31 cellular contexts compared by ENCODE assay signal in genomic region chr21:44855572-44855971, GRCh38. TPM values are rescaled to one million over a fixed set of nuclear protein-coding genes. Genes with fewer than 3 reads are reported as not detected.
DNase-seq lines count a peak whose midpoint lies in the region; ATAC-seq, FAIRE-seq and TF ChIP-seq lines count a peak whose summit lies in the region.
"Had no signal": no experiment of that assay in that cellular context is flagged by ENCODE, and none has a peak within 500 bp of the region (broad histone marks: within the 10 kb centered on the region; RNA-seq: fewer than 3 reads in every experiment).

No MANE protein-coding gene starts in this region.

- H3K4me1 Mint-ChIP-seq in activated T-cell treated with anti-CD3 and anti-CD28 coated beads, Interleukin-2, amount 50 U/mL, for 24 hours (ENCODE audit: low read depth): peaks cover 53% of the 10 kb centered on the region
- H3K4me1 Mint-ChIP-seq in activated T-cell treated with anti-CD3 and anti-CD28 coated beads, Interleukin-2, amount 50 U/mL, for 72 hours (ENCODE audit: low read depth): peaks cover 33% of the 10 kb centered on the region
- peaks cover 14 to 22% of the 10 kb centered on the region in 2 donors for H3K4me1 Mint-ChIP-seq in effector memory CD8-positive, alpha-beta T cell (ENCODE audit: low read depth in 2 of 2)
- H3K4me1 Mint-ChIP-seq in activated CD4-positive, alpha-beta T cell treated with anti-CD3 and anti-CD28 coated beads for 36 hours: peaks cover 54% of the 10 kb centered on the region
- H3K4me1 Mint-ChIP-seq: H9, neural progenitor cell had no signal

- CTCF ChIA-PET in HepG2 (lab: Yijun Ruan, JAX; ENCODE audit: low intra/inter-chr PET ratio, low total read pairs) (no interaction called here), OCI-LY7 (lab: Charles Lee; ENCODE audit: unreplicated experiment) (no interaction called here)
- CTCF ChIA-PET in activated CD4-positive, alpha-beta T cell treated with anti-CD3 and anti-CD28 coated beads for 36 hours (lab: Charles Lee): no interaction called here

- H3K4me3 ChIP-seq in HepG2 (replicated peaks in 1 of 3; ENCODE audit: insufficient read depth in 1 of 3, low read depth in 2 of 3, low read length in 3 of 3) (no peak overlapping the region), skeletal muscle tissue (ENCODE audit: low read length in 3 of 3) (no peak overlapping the region), OCI-LY7 (ENCODE audit: low read depth, low read length, poor library complexity, severe bottlenecking) (no peak overlapping the region), WERI-Rb-1 (ENCODE audit: low read depth, low read length) (no peak overlapping the region)
- H3K4me3 ChIP-seq: lung, MG63, mucosa of descending colon, neural progenitor cell, Peyer's patch, SJSA1, thoracic aorta, uterus had no signal

- H3K9ac ChIP-seq in HepG2 (ENCODE audit: insufficient read depth, low read depth, low read length) (no peak overlapping the region), skeletal muscle tissue (ENCODE audit: low read depth in 1 of 3, low read length in 3 of 3) (peak overlapping the region in 2 of 3 donors; percentile 25 to 65)
- H3K9ac ChIP-seq: neural progenitor cell had no signal

- peaks cover 90% of the 10 kb centered on the region for H3K36me3 Mint-ChIP-seq in activated T-cell treated with anti-CD3 and anti-CD28 coated beads, Interleukin-2, amount 50 U/mL, for 24 hours (ENCODE audit: low read depth)
- H3K36me3 Mint-ChIP-seq in activated T-cell treated with anti-CD3 and anti-CD28 coated beads, Interleukin-2, amount 50 U/mL, for 72 hours (ENCODE audit: insufficient read depth in 2 of 2): peaks cover 2 to 20% of the 10 kb centered on the region in 2 donors
- H3K36me3 Mint-ChIP-seq in effector memory CD8-positive, alpha-beta T cell (ENCODE audit: insufficient read depth): peaks cover 91% of the 10 kb centered on the region
- peaks cover 42% of the 10 kb centered on the region for H3K36me3 Mint-ChIP-seq in activated CD4-positive, alpha-beta T cell treated with anti-CD3 and anti-CD28 coated beads for 36 hours (ENCODE audit: low read depth)

- TF ChIP-seq EP300 in HepG2 (IDR thresholded peaks at IDR 0.05; ENCODE audit: low read depth in 2 of 2, low read length in 2 of 2) (no peak), HepG2 (CRISPR knock-in tag; IDR thresholded peaks at IDR 0.05; ENCODE audit: borderline replicate concordance) (no peak)

- 95% methylated on average over 11 of the region's 14 CpGs for WGBS in HepG2 (ENCODE audit: low lambda C conversion rate)

- H3K4me2 ChIP-seq in HepG2 (ENCODE audit: low read depth, low read length) (no peak overlapping the region), OCI-LY7 (ENCODE audit: low read length) (no peak overlapping the region)
- H3K4me2 ChIP-seq: neural progenitor cell had no signal

- BruUV-seq in HepG2 (replicated peaks; lab: Mats Ljungman, UMichigan): no TSS peak
- BruUV-seq in OCI-LY7 (replicated peaks; lab: Mats Ljungman, UMichigan): no TSS peak

- no peaks in the 10 kb centered on the region for H3K27me3 ChIP-seq in HepG2 (ENCODE audit: control insufficient read depth in 1 of 2, insufficient read depth in 2 of 2, low read length in 2 of 2)
- H3K27me3 ChIP-seq in skeletal muscle tissue (ENCODE audit: control insufficient read depth in 3 of 3, insufficient read depth in 3 of 3, low read length in 3 of 3): no peaks in the 10 kb centered on the region
- no peaks in the 10 kb centered on the region for H3K27me3 ChIP-seq in WERI-Rb-1 (ENCODE audit: insufficient read depth, low read depth, severe bottlenecking)
- H3K27me3 ChIP-seq: MG63, neural progenitor cell, Peyer's patch, SJSA1, uterus had no signal

- no peak for TF ChIP-seq POLR2A in HepG2 (IDR thresholded peaks at IDR 0.05; ENCODE audit: insufficient read depth in 1 of 2, low read depth in 2 of 2, low read length in 2 of 2)

- H2AFZ ChIP-seq in HepG2 (ENCODE audit: low read length) (no peak overlapping the region), OCI-LY7 (ENCODE audit: low read length) (no peak overlapping the region)
- H2AFZ ChIP-seq: neural progenitor cell had no signal

- H3K79me2 ChIP-seq in HepG2 (ENCODE audit: insufficient read depth, low read length): peaks cover 72% of the 10 kb centered on the region
- no peaks in the 10 kb centered on the region for H3K79me2 ChIP-seq in OCI-LY7 (ENCODE audit: insufficient read depth, low read depth, low read length)

- H4K20me1 ChIP-seq in HepG2 (ENCODE audit: insufficient read depth, low read length) (peaks cover 98% of the 10 kb centered on the region), OCI-LY7 (ENCODE audit: insufficient read depth, low read length) (no peaks in the 10 kb centered on the region)

- H3K27ac Mint-ChIP-seq in activated T-cell treated with anti-CD3 and anti-CD28 coated beads, Interleukin-2, amount 50 U/mL, for 24 hours: peak overlapping the region; percentile 77
- H3K27ac Mint-ChIP-seq in activated T-cell treated with anti-CD3 and anti-CD28 coated beads, Interleukin-2, amount 50 U/mL, for 72 hours: no peak overlapping the region
- H3K27ac Mint-ChIP-seq in effector memory CD8-positive, alpha-beta T cell: peak overlapping the region; percentile 10 to 77
- H3K27ac Mint-ChIP-seq in activated CD4-positive, alpha-beta T cell treated with anti-CD3 and anti-CD28 coated beads for 36 hours: no peak overlapping the region
- H3K27ac Mint-ChIP-seq: dendritic cell treated with granulocyte-macrophage colony-stimulating factor and Interleukin-4, amounts not matched to agents 40 ng/mL and 50 ng/mL, for 4 days; neural progenitor cell; progenitor cell of endocrine pancreas had no signal

- TF ChIP-seq CTCF in HepG2 (CRISPR knock-in tag; IDR thresholded peaks at IDR 0.05): no peak
- no peak for TF ChIP-seq CTCF in OCI-LY7 (conservative IDR thresholded peaks at IDR 0.05; ENCODE audit: low read length)
- no peak for TF ChIP-seq CTCF in WERI-Rb-1 (IDR thresholded peaks at IDR 0.05; ENCODE audit: low read depth, low read length)

- no peak for ATAC-seq in activated T-cell treated with anti-CD3 and anti-CD28 coated beads, Interleukin-2, amount 50 U/mL, for 72 hours (replicated peaks in 1 of 2)
- no peak for ATAC-seq in effector memory CD8-positive, alpha-beta T cell (replicated peaks)
- ATAC-seq in HepG2: no peak
- no peak for ATAC-seq in activated CD4-positive, alpha-beta T cell treated with anti-CD3 and anti-CD28 coated beads for 36 hours
- ATAC-seq: mucosa of descending colon; stimulated activated naive CD8-positive, alpha-beta T cell treated with anti-CD3 and anti-CD28 coated beads, Interleukin-15, Interleukin-2, amounts not matched to agents 100 U/mL and 50 U/mL, for 24 hours had no signal

- no peaks in the 10 kb centered on the region for H3K27me3 Mint-ChIP-seq in activated T-cell treated with anti-CD3 and anti-CD28 coated beads, Interleukin-2, amount 50 U/mL, for 24 hours
- H3K27me3 Mint-ChIP-seq in activated T-cell treated with anti-CD3 and anti-CD28 coated beads, Interleukin-2, amount 50 U/mL, for 72 hours (ENCODE audit: low read depth): no peaks in the 10 kb centered on the region
- no peaks in the 10 kb centered on the region for H3K27me3 Mint-ChIP-seq in effector memory CD8-positive, alpha-beta T cell
- H3K27me3 Mint-ChIP-seq in activated CD4-positive, alpha-beta T cell treated with anti-CD3 and anti-CD28 coated beads for 36 hours: no peaks in the 10 kb centered on the region
- H3K27me3 Mint-ChIP-seq: central memory CD8-positive, alpha-beta T cell; dendritic cell treated with granulocyte-macrophage colony-stimulating factor and Interleukin-4, amounts not matched to agents 40 ng/mL and 50 ng/mL, for 4 days; progenitor cell of endocrine pancreas had no signal

- H3K9me3 ChIP-seq in HepG2 (ENCODE audit: low read length): no peaks in the 10 kb centered on the region
- H3K9me3 ChIP-seq in skeletal muscle tissue (ENCODE audit: control insufficient read depth in 3 of 3, low read length in 3 of 3): no peaks in the 10 kb centered on the region
- H3K9me3 ChIP-seq in OCI-LY7 (ENCODE audit: low read length): no peaks in the 10 kb centered on the region
- no peaks in the 10 kb centered on the region for H3K9me3 ChIP-seq in WERI-Rb-1 (ENCODE audit: severe bottlenecking)
- H3K9me3 ChIP-seq: MG63, mucosa of descending colon, Peyer's patch, SJSA1, thoracic aorta, uterus had no signal

- H3K4me1 ChIP-seq in HepG2 (ENCODE audit: insufficient read depth, low read length) (peaks cover 24% of the 10 kb centered on the region), skeletal muscle tissue (ENCODE audit: control insufficient read depth in 3 of 3, insufficient read depth in 3 of 3, low read length in 3 of 3) (peaks cover 10 to 50% (median 41%) of the 10 kb centered on the region in 3 donors), OCI-LY7 (ENCODE audit: insufficient read depth, low read length, poor library complexity, severe bottlenecking) (no peaks in the 10 kb centered on the region)
- H3K4me1 ChIP-seq: neural progenitor cell, SJSA1, uterus had no signal

- intact Hi-C loops in HepG2 (cut with micrococcal nuclease; ENCODE audit: unreplicated experiment) (no loop called here), OCI-LY7 (cut with micrococcal nuclease; ENCODE audit: unreplicated experiment) (no loop called here)
- intact Hi-C loops in activated CD4-positive, alpha-beta T cell treated with anti-CD3 and anti-CD28 coated beads for 36 hours (cut with DNase I, micrococcal nuclease): no loop called here

- H3K9me2 ChIP-seq in OCI-LY7 (ENCODE audit: insufficient read depth, low read length): no peaks in the 10 kb centered on the region

- H3K36me3 ChIP-seq in HepG2 (replicated peaks in 1 of 2; ENCODE audit: control insufficient read depth in 1 of 2, insufficient read depth in 2 of 2, low read length in 2 of 2): peaks cover 52 to 95% of the 10 kb centered on the region in 2 experiments
- H3K36me3 ChIP-seq in skeletal muscle tissue (ENCODE audit: control insufficient read depth in 3 of 3, insufficient read depth in 3 of 3, low read length in 3 of 3): peaks cover 45 to 56% (median 47%) of the 10 kb centered on the region in 3 donors
- peaks cover 36% of the 10 kb centered on the region for H3K36me3 ChIP-seq in OCI-LY7 (ENCODE audit: insufficient read depth, low read length)
- peaks cover 98% of the 10 kb centered on the region for H3K36me3 ChIP-seq in WERI-Rb-1
- H3K36me3 ChIP-seq: neural progenitor cell, uterus had no signal

- in situ Hi-C loops in HepG2 (cut with HindIII; ENCODE audit: extremely low pct_ligation_motif_present, low pct_unique_long_range_greater_than_20kb): no loop called here

- no peaks in the 10 kb centered on the region for H3K9me3 Mint-ChIP-seq in activated T-cell treated with anti-CD3 and anti-CD28 coated beads, Interleukin-2, amount 50 U/mL, for 24 hours
- H3K9me3 Mint-ChIP-seq in activated T-cell treated with anti-CD3 and anti-CD28 coated beads, Interleukin-2, amount 50 U/mL, for 72 hours: no peaks in the 10 kb centered on the region
- H3K9me3 Mint-ChIP-seq in effector memory CD8-positive, alpha-beta T cell: no peaks in the 10 kb centered on the region
- H3K9me3 Mint-ChIP-seq in activated CD4-positive, alpha-beta T cell treated with anti-CD3 and anti-CD28 coated beads for 36 hours (ENCODE audit: low read depth): no peaks in the 10 kb centered on the region
- H3K9me3 Mint-ChIP-seq: CD8-positive, alpha-beta T cell; central memory CD8-positive, alpha-beta T cell; dendritic cell treated with granulocyte-macrophage colony-stimulating factor and Interleukin-4, amounts not matched to agents 40 ng/mL and 50 ng/mL, for 4 days; H9; neural progenitor cell had no signal

- FAIRE-seq in HepG2 (lab: Jason Lieb, UNC): no peak
- FAIRE-seq: GM12891, islet of Langerhans had no signal

- TF ChIP-seq RAD21 in HepG2 (CRISPR knock-in tag; IDR thresholded peaks at IDR 0.05): no peak

- no peak overlapping the region for H3K4me3 Mint-ChIP-seq in activated T-cell treated with anti-CD3 and anti-CD28 coated beads, Interleukin-2, amount 50 U/mL, for 24 hours
- H3K4me3 Mint-ChIP-seq in activated T-cell treated with anti-CD3 and anti-CD28 coated beads, Interleukin-2, amount 50 U/mL, for 72 hours: no peak overlapping the region
- H3K4me3 Mint-ChIP-seq in effector memory CD8-positive, alpha-beta T cell: no peak overlapping the region
- no peak overlapping the region for H3K4me3 Mint-ChIP-seq in activated CD4-positive, alpha-beta T cell treated with anti-CD3 and anti-CD28 coated beads for 36 hours
- H3K4me3 Mint-ChIP-seq: central memory CD8-positive, alpha-beta T cell; dendritic cell treated with granulocyte-macrophage colony-stimulating factor and Interleukin-4, amounts not matched to agents 40 ng/mL and 50 ng/mL, for 4 days; H9; neural progenitor cell had no signal

- POLR2A ChIA-PET in HepG2 (lab: Yijun Ruan, JAX) (interaction anchor here (1.0 kb wide), 1 partner anchor 14 kb away, joined by 3 read pairs; no protein-coding TSS in a partner anchor), OCI-LY7 (lab: Charles Lee) (no interaction called here)
- POLR2A ChIA-PET in activated CD4-positive, alpha-beta T cell treated with anti-CD3 and anti-CD28 coated beads for 36 hours (lab: Charles Lee): no interaction called here

- no peak for DNase-seq in activated T-cell treated with anti-CD3 and anti-CD28 coated beads, Interleukin-2, amount 50 U/mL, for 24 hours
- DNase-seq in activated T-cell treated with anti-CD3 and anti-CD28 coated beads, Interleukin-2, amount 50 U/mL, for 72 hours: no peak
- DNase-seq in effector memory CD8-positive, alpha-beta T cell: no peak
- DNase-seq in HepG2 (ENCODE audit: low spot score) (no peak), OCI-LY7 (ENCODE audit: low spot score) (no peak), WERI-Rb-1 (no peak)
- no peak for DNase-seq in activated CD4-positive, alpha-beta T cell treated with anti-CD3 and anti-CD28 coated beads for 36 hours
- DNase-seq: 8988T; activated effector memory CD4-positive, alpha-beta T cell treated with anti-CD3 and anti-CD28 coated beads, Interleukin-2, amount 50 U/mL, for 16 hours; activated T-cell treated with anti-CD3 and anti-CD28 coated beads for 4 hours; CD8-positive, alpha-beta T cell; DMS 273 treated with DMSO at 0.1 percent for 48 hours; H9; MG63; NCI-H2029; NCI-H524 treated with DMSO at 0.1 percent for 48 hours; stimulated activated naive CD8-positive, alpha-beta T cell treated with anti-CD3 and anti-CD28 coated beads, Interleukin-15, Interleukin-2, amounts not matched to agents 100 U/mL and 50 U/mL, for 24 hours; T-helper 1 cell; uterus had no signal

- H3K27ac ChIP-seq in HepG2 (ENCODE audit: extremely low read length, insufficient read depth, low read length) (no peak overlapping the region), skeletal muscle tissue (ENCODE audit: low read depth, low read length) (peak overlapping the region; percentile 57), OCI-LY7 (ENCODE audit: low read depth, low read length, poor library complexity, severe bottlenecking) (no peak overlapping the region), WERI-Rb-1 (no peak overlapping the region)
- H3K27ac ChIP-seq: neural progenitor cell, Peyer's patch, SJSA1, thoracic aorta, uterus had no signal

RNA-seq across cellular contexts. Expression of gene PTTG1IP, which starts 17.9 kb away (rescaled TPM):
- 10 to 100 TPM; 63.9 to 70.5 TPM for total RNA-seq in activated T-cell treated with anti-CD3 and anti-CD28 coated beads, Interleukin-2, amount 50 U/mL, for 72 hours
- total RNA-seq in HepG2 (2016; rRNA removed; fragmentation: Illumina TruSeq; extraction: Trizol) (89.4 and 161 TPM in 2 replicates), skeletal muscle tissue (98.1 TPM), OCI-LY7 (2022) (56.3 and 58.1 TPM in 2 replicates)
- 42.7 and 52.7 TPM in 2 replicates for total RNA-seq in HepG2 (2016; cell fraction: cytosol; rRNA removed; fragmentation: Illumina TruSeq; extraction: Trizol; ENCODE audit: low read depth)
- total RNA-seq in HepG2 (2016; cell fraction: insoluble cytoplasmic fraction; rRNA removed; fragmentation: Illumina TruSeq; extraction: Trizol): 93.0 and 159 TPM in 2 replicates
- total RNA-seq in HepG2 (2016; cell fraction: membrane; rRNA removed; fragmentation: Illumina TruSeq; extraction: Trizol): 72.6 and 73.1 TPM in 2 replicates
- total RNA-seq in HepG2 (2016; cell fraction: nucleus; rRNA removed; fragmentation: Illumina TruSeq; extraction: Trizol): 137 and 161 TPM in 2 replicates
- 700 and 734 TPM in 2 replicates for polyA plus RNA-seq in HepG2 (2011; rRNA removed)
- 548 and 662 TPM in 2 replicates for polyA plus RNA-seq in HepG2 (2011; cell fraction: cytosol; rRNA removed)
- polyA plus RNA-seq in HepG2 (2011; cell fraction: nucleus; rRNA removed): 529 and 555 TPM in 2 replicates
- polyA plus RNA-seq in HepG2 (2012): 435 and 453 TPM in 2 replicates
- polyA plus RNA-seq in HepG2 (2016; cell fraction: cytosol; fragmentation: Illumina TruSeq; extraction: Trizol; ENCODE audit: low read depth): 22.2 and 24.3 TPM in 2 replicates
- polyA plus RNA-seq in HepG2 (2016; cell fraction: insoluble cytoplasmic fraction; fragmentation: Illumina TruSeq; extraction: Trizol; ENCODE audit: low read depth): 90.0 and 95.3 TPM in 2 replicates
- 47.9 and 49.9 TPM in 2 replicates for polyA plus RNA-seq in HepG2 (2016; cell fraction: membrane; fragmentation: Illumina TruSeq; extraction: Trizol; ENCODE audit: low read depth)
- 267 and 281 TPM in 2 replicates for polyA plus RNA-seq in HepG2 (2016; cell fraction: nucleus; fragmentation: Illumina TruSeq; extraction: Trizol; ENCODE audit: insufficient read depth, low read depth)
- polyA minus RNA-seq in HepG2 (2011; rRNA and poly(A)+ RNA removed; ENCODE audit: low replicate concordance): 110 and 581 TPM in 2 replicates
- polyA minus RNA-seq in HepG2 (2011; cell fraction: cytosol; rRNA and poly(A)+ RNA removed): 491 and 595 TPM in 2 replicates
- polyA minus RNA-seq in HepG2 (2011; cell fraction: nucleus; rRNA and poly(A)+ RNA removed): 203 and 242 TPM in 2 replicates
- 38.3 and 38.9 TPM in 2 replicates for total RNA-seq in OCI-LY7 (2014; rRNA removed; shearing (Covaris generic))
- 10 to 100 TPM; 34.8 to 44.3 TPM for total RNA-seq in activated CD4-positive, alpha-beta T cell treated with anti-CD3 and anti-CD28 coated beads for 36 hours

RNA-seq across cellular contexts. Expression of gene SUMO3, which starts 37.7 kb away (rescaled TPM):
- 10 to 100 TPM; 60.1 to 67.8 TPM for total RNA-seq in activated T-cell treated with anti-CD3 and anti-CD28 coated beads, Interleukin-2, amount 50 U/mL, for 72 hours
- total RNA-seq in HepG2 (2016; rRNA removed; fragmentation: Illumina TruSeq; extraction: Trizol): 92.4 and 111 TPM in 2 replicates
- 75.4 and 89.7 TPM in 2 replicates for total RNA-seq in HepG2 (2016; cell fraction: cytosol; rRNA removed; fragmentation: Illumina TruSeq; extraction: Trizol; ENCODE audit: low read depth)
- 95.7 and 103 TPM in 2 replicates for total RNA-seq in HepG2 (2016; cell fraction: insoluble cytoplasmic fraction; rRNA removed; fragmentation: Illumina TruSeq; extraction: Trizol)
- total RNA-seq in HepG2 (2016; cell fraction: membrane; rRNA removed; fragmentation: Illumina TruSeq; extraction: Trizol): 169 and 187 TPM in 2 replicates
- 37.2 and 43.4 TPM in 2 replicates for total RNA-seq in HepG2 (2016; cell fraction: nucleus; rRNA removed; fragmentation: Illumina TruSeq; extraction: Trizol)
- 46.6 and 51.4 TPM in 2 replicates for polyA plus RNA-seq in HepG2 (2011; rRNA removed)
- 69.8 and 78.7 TPM in 2 replicates for polyA plus RNA-seq in HepG2 (2011; cell fraction: cytosol; rRNA removed)
- 23.1 and 24.9 TPM in 2 replicates for polyA plus RNA-seq in HepG2 (2011; cell fraction: nucleus; rRNA removed)
- polyA plus RNA-seq in HepG2 (2012): 80.3 and 83.9 TPM in 2 replicates
- polyA plus RNA-seq in HepG2 (2016; cell fraction: cytosol; fragmentation: Illumina TruSeq; extraction: Trizol; ENCODE audit: low read depth): 129 and 158 TPM in 2 replicates
- 154 and 159 TPM in 2 replicates for polyA plus RNA-seq in HepG2 (2016; cell fraction: insoluble cytoplasmic fraction; fragmentation: Illumina TruSeq; extraction: Trizol; ENCODE audit: low read depth)
- 228 and 251 TPM in 2 replicates for polyA plus RNA-seq in HepG2 (2016; cell fraction: membrane; fragmentation: Illumina TruSeq; extraction: Trizol; ENCODE audit: low read depth)
- polyA plus RNA-seq in HepG2 (2016; cell fraction: nucleus; fragmentation: Illumina TruSeq; extraction: Trizol; ENCODE audit: insufficient read depth, low read depth): 69.6 and 74.5 TPM in 2 replicates
- polyA minus RNA-seq in HepG2 (2011; rRNA and poly(A)+ RNA removed; ENCODE audit: low replicate concordance): 52.3 and 76.3 TPM in 2 replicates
- 36.4 and 40.4 TPM in 2 replicates for polyA minus RNA-seq in HepG2 (2011; cell fraction: cytosol; rRNA and poly(A)+ RNA removed)
- polyA minus RNA-seq in HepG2 (2011; cell fraction: nucleus; rRNA and poly(A)+ RNA removed): 19.8 and 23.2 TPM in 2 replicates
- 28.7 TPM for total RNA-seq in skeletal muscle tissue
- total RNA-seq in OCI-LY7 (2014; rRNA removed; shearing (Covaris generic)): 59.5 and 60.3 TPM in 2 replicates
- total RNA-seq in OCI-LY7 (2022): 85.5 and 94.6 TPM in 2 replicates
- 10 to 100 TPM; 83.4 to 84.9 TPM for total RNA-seq in activated CD4-positive, alpha-beta T cell treated with anti-CD3 and anti-CD28 coated beads for 36 hours

RNA-seq across cellular contexts. Expression of gene UBE2G2, which starts 54.0 kb away (rescaled TPM):
- total RNA-seq in activated T-cell treated with anti-CD3 and anti-CD28 coated beads, Interleukin-2, amount 50 U/mL, for 72 hours: 10 to 100 TPM; 85.2 to 95.6 TPM
- 55.4 and 62.0 TPM in 2 replicates for total RNA-seq in HepG2 (2016; rRNA removed; fragmentation: Illumina TruSeq; extraction: Trizol)
- 6.2 and 7.8 TPM in 2 replicates for total RNA-seq in HepG2 (2016; cell fraction: cytosol; rRNA removed; fragmentation: Illumina TruSeq; extraction: Trizol; ENCODE audit: low read depth)
- 55.6 and 59.2 TPM in 2 replicates for total RNA-seq in HepG2 (2016; cell fraction: insoluble cytoplasmic fraction; rRNA removed; fragmentation: Illumina TruSeq; extraction: Trizol)
- 24.1 and 25.4 TPM in 2 replicates for total RNA-seq in HepG2 (2016; cell fraction: membrane; rRNA removed; fragmentation: Illumina TruSeq; extraction: Trizol)
- 58.4 and 64.5 TPM in 2 replicates for total RNA-seq in HepG2 (2016; cell fraction: nucleus; rRNA removed; fragmentation: Illumina TruSeq; extraction: Trizol)
- polyA plus RNA-seq in HepG2 (2011; rRNA removed): 92.0 and 106 TPM in 2 replicates
- polyA plus RNA-seq in HepG2 (2011; cell fraction: cytosol; rRNA removed): 65.4 and 70.1 TPM in 2 replicates
- 159 and 211 TPM in 2 replicates for polyA plus RNA-seq in HepG2 (2011; cell fraction: nucleus; rRNA removed)
- 63.5 and 84.4 TPM in 2 replicates for polyA plus RNA-seq in HepG2 (2012)
- polyA plus RNA-seq in HepG2 (2016; cell fraction: cytosol; fragmentation: Illumina TruSeq; extraction: Trizol; ENCODE audit: low read depth): 6.2 and 8.1 TPM in 2 replicates
- 70.2 and 76.6 TPM in 2 replicates for polyA plus RNA-seq in HepG2 (2016; cell fraction: insoluble cytoplasmic fraction; fragmentation: Illumina TruSeq; extraction: Trizol; ENCODE audit: low read depth)
- 18.6 and 20.2 TPM in 2 replicates for polyA plus RNA-seq in HepG2 (2016; cell fraction: membrane; fragmentation: Illumina TruSeq; extraction: Trizol; ENCODE audit: low read depth)
- 135 and 144 TPM in 2 replicates for polyA plus RNA-seq in HepG2 (2016; cell fraction: nucleus; fragmentation: Illumina TruSeq; extraction: Trizol; ENCODE audit: insufficient read depth, low read depth)
- polyA minus RNA-seq in HepG2 (2011; rRNA and poly(A)+ RNA removed; ENCODE audit: low replicate concordance): 53.7 and 134 TPM in 2 replicates
- polyA minus RNA-seq in HepG2 (2011; cell fraction: cytosol; rRNA and poly(A)+ RNA removed): 25.8 and 27.2 TPM in 2 replicates
- polyA minus RNA-seq in HepG2 (2011; cell fraction: nucleus; rRNA and poly(A)+ RNA removed): 110 and 138 TPM in 2 replicates
- total RNA-seq in skeletal muscle tissue: 60.5 TPM
- 104 and 121 TPM in 2 replicates for total RNA-seq in OCI-LY7 (2014; rRNA removed; shearing (Covaris generic))
- total RNA-seq in OCI-LY7 (2022): 137 and 141 TPM in 2 replicates
- total RNA-seq in activated CD4-positive, alpha-beta T cell treated with anti-CD3 and anti-CD28 coated beads for 36 hours: 100 to 1,000 TPM; 103 to 121 TPM

Comparison
In these comparisons a context has a peak if more than half of its experiments do, and no peak if none do; other contexts are left out.
1. H3K27ac Mint-ChIP-seq: peak in activated T-cell treated with anti-CD3 and anti-CD28 coated beads, Interleukin-2, amount 50 U/mL, for 24 hours (single experiment) and effector memory CD8-positive, alpha-beta T cell (2 of 2); none in activated T-cell treated with anti-CD3 and anti-CD28 coated beads, Interleukin-2, amount 50 U/mL, for 72 hours (single experiment) and activated CD4-positive, alpha-beta T cell treated with anti-CD3 and anti-CD28 coated beads for 36 hours (single experiment).